ENCODE assay signal across 15 cellular contexts in the genomic region with DNA sequence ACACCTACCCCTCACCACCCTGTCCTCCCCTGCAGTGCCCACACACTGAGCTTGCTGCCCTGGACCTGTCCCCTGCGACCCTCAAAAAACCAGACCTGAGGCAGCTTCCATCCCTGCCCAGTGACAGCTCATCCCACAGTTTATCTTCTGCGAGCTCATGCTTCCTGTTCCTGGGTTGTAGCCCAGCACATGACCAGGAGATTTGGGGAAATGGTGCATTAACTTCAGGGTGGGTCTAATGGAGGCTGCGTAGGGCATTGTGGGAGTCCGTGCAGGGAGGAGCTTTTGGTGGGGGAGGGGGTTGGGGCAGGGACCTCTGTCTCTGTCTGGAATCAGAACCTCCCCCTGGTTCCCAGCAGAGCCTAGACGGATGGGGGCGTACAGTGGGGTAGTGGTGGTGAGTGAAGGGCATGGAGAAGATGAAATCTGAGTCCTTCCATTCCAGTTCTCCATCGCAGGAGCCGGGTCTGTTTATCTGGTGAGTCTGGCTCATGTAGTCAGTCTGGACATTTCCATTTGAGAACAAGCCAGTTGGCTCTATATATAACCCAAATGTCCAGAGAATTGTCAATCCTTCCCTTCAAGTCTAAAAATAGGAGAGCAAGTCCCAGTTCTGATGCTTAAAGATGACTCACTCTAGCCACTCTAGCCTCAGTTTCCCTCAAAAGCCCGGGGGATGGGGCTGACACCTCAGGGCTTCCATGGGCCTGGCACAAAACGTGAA.
DNase-seq lines count a peak whose midpoint lies in the region; ATAC-seq, FAIRE-seq and TF ChIP-seq lines count a peak whose summit lies in the region.
"Had no signal": no experiment of that assay in that cellular context is flagged by ENCODE, and none has a peak within 500 bp of the region (broad histone marks: within the 10 kb centered on the region; RNA-seq: fewer than 3 reads in every experiment).

No MANE protein-coding gene starts in this region.

- H3K27me3 ChIP-seq in K562 (ENCODE audit: control insufficient read depth in 2 of 2, insufficient read depth in 2 of 2, low read length in 2 of 2) = peaks cover 0 to 13% of the 10 kb centered on the region in 2 experiments; a peak in 2 of 5 replicates

- TF ChIP-seq POLR2A in K562 (conservative IDR thresholded peaks at IDR 0.05) = no peak

- CTCF ChIA-PET in K562 (lab: Yijun Ruan, JAX; ENCODE audit: low intra/inter-chr PET ratio) = no interaction called here

- no peaks in the 10 kb centered on the region for H3K79me2 ChIP-seq in K562 (ENCODE audit: control insufficient read depth, insufficient read depth, low read length)
- H3K79me2 ChIP-seq: parathyroid adenoma had no signal

- no peaks in the 10 kb centered on the region for H3K9me3 ChIP-seq in K562 (replicated peaks; ENCODE audit: control insufficient read depth, insufficient read depth, low read depth, low read length)

- BruUV-seq in K562 (replicated peaks; lab: Mats Ljungman, UMichigan) = no TSS peak

- H3K27ac ChIP-seq in K562 (ENCODE audit: extremely low read depth, low read depth, low read length) (no peak overlapping the region), temporal lobe (ENCODE audit: low read depth, low read length) (peak overlapping the region; percentile 54)
- H3K27ac ChIP-seq: parathyroid adenoma had no signal

- FAIRE-seq in K562 (lab: Jason Lieb, UNC) = no peak
- FAIRE-seq: G401.6 had no signal

- H3K4me1 ChIP-seq in K562 (replicated peaks in 1 of 2; ENCODE audit: control insufficient read depth in 2 of 2, insufficient read depth in 2 of 2, low read length in 2 of 2) = no peaks in the 10 kb centered on the region
- H3K4me1 ChIP-seq: parathyroid adenoma had no signal

- WGBS in K562 (ENCODE audit: insufficient coverage, low coverage, missing lambda C conversion rate) = 0% methylated on average over 5 of the region's 10 CpGs

- no peak for TF ChIP-seq RAD21 in K562 (CRISPR knock-in tag; conservative IDR thresholded peaks at IDR 0.05 in 1 of 2, IDR thresholded peaks at IDR 0.05 in 1 of 2)

- no peak for TF ChIP-seq EP300 in K562 (IDR thresholded peaks at IDR 0.05; ENCODE audit: low read length)

- no peaks in the 10 kb centered on the region for H3K36me3 ChIP-seq in K562 (ENCODE audit: control insufficient read depth, insufficient read depth, low read length)

- H2AFZ ChIP-seq in K562 (ENCODE audit: low read depth, low read length) = no peak overlapping the region
- H2AFZ ChIP-seq: parathyroid adenoma had no signal

- no peak for TF ChIP-seq CTCF in K562 (IDR thresholded peaks at IDR 0.05 in 2 of 3, conservative IDR thresholded peaks at IDR 0.05 in 1 of 3; ENCODE audit: insufficient read depth in 2 of 3, low read depth in 1 of 3, low read length in 3 of 3)

- no peaks in the 10 kb centered on the region for H3K9me1 ChIP-seq in K562 (ENCODE audit: control insufficient read depth, insufficient read depth, low read length)

- no peak overlapping the region; the same call in 1 of the 2 replicates for H3K4me2 ChIP-seq in K562 (ENCODE audit: insufficient read depth, low read length)

- ATAC-seq in K562 = no peak
- ATAC-seq: CD8-positive, alpha-beta T cell had no signal

- intact Hi-C loops in K562 (cut with micrococcal nuclease) = no loop called here

- in situ Hi-C loops in K562 (cut with MboI) = no loop called here

- H3K9ac ChIP-seq in K562 (ENCODE audit: insufficient read depth in 1 of 2, low read depth in 2 of 2, low read length in 2 of 2) = no peak overlapping the region
- H3K9ac ChIP-seq: parathyroid adenoma had no signal

- H3K4me3 ChIP-seq in K562 = no peak overlapping the region

- DNase-seq in MV-4-11 (lab: John Stamatoyannopoulos, UW) (peak; percentile 29), K562 (ENCODE audit: extremely low read depth in 1 of 4, low spot score in 3 of 4) (no peak), inferior parietal cortex (ENCODE audit: extremely low spot score) (peak; percentile 17), NCI-H2227 (lab: John Stamatoyannopoulos, UW; ENCODE audit: unreplicated experiment) (no peak), NCI-H1694 (lab: John Stamatoyannopoulos, UW) (no peak)
- DNase-seq in stimulated activated CD4-positive, alpha-beta T cell treated with anti-CD3 and anti-CD28 coated beads, Interleukin-4, amount 100 ng/mL, for 4 hours = no peak
- DNase-seq: activated CD4-positive, alpha-beta T cell treated with anti-CD3 and anti-CD28 coated beads for 4 hours; activated T-cell treated with anti-CD3 and anti-CD28 coated beads, Interleukin-2, amount 50 U/mL, for 1 hour; CD8-positive, alpha-beta T cell; NCI-H1048; NCI-H524 treated with DMSO at 0.1 percent for 48 hours; stimulated activated CD8-positive, alpha-beta memory T cell treated with anti-CD3 and anti-CD28 coated beads, Interleukin-4, amount 100 ng/mL, for 48 hours had no signal

- no peaks in the 10 kb centered on the region for H4K20me1 ChIP-seq in K562 (replicated peaks; ENCODE audit: control insufficient read depth, insufficient read depth, low read length)

- POLR2A ChIA-PET in K562 (lab: Yijun Ruan, JAX) = interaction anchor here (0.7 kb wide), 1 partner anchor 637 kb away, joined by 3 read pairs; no protein-coding TSS in a partner anchor

TF ChIP-seq in K562, 482 proteins besides CTCF, POLR2A, EP300 and RAD21:
- TF ChIP-seq SRF (CRISPR knock-in tag; IDR thresholded peaks at IDR 0.05) (no peak), ATF1 (CRISPR knock-in tag; IDR thresholded peaks at IDR 0.05) (no peak), ATF1 (tag; IDR thresholded peaks at IDR 0.05) (no peak), USF2 (CRISPR knock-in tag; IDR thresholded peaks at IDR 0.05) (0 out of 2 replicates have a peak, but pooled peaks have one; percentile 14)
- TF ChIP-seq, protein P1, sequence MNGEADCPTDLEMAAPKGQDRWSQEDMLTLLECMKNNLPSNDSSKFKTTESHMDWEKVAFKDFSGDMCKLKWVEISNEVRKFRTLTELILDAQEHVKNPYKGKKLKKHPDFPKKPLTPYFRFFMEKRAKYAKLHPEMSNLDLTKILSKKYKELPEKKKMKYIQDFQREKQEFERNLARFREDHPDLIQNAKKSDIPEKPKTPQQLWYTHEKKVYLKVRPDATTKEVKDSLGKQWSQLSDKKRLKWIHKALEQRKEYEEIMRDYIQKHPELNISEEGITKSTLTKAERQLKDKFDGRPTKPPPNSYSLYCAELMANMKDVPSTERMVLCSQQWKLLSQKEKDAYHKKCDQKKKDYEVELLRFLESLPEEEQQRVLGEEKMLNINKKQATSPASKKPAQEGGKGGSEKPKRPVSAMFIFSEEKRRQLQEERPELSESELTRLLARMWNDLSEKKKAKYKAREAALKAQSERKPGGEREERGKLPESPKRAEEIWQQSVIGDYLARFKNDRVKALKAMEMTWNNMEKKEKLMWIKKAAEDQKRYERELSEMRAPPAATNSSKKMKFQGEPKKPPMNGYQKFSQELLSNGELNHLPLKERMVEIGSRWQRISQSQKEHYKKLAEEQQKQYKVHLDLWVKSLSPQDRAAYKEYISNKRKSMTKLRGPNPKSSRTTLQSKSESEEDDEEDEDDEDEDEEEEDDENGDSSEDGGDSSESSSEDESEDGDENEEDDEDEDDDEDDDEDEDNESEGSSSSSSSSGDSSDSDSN (IDR thresholded peaks at IDR 0.05; ENCODE audit: borderline replicate concordance in 1 of 2, low read depth in 2 of 2, low read length in 2 of 2) = no peak
- TF ChIP-seq, protein P2, sequence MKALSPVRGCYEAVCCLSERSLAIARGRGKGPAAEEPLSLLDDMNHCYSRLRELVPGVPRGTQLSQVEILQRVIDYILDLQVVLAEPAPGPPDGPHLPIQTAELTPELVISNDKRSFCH (CRISPR knock-in tag; IDR thresholded peaks at IDR 0.05) = no peak
- TF ChIP-seq, protein P2 (tag; IDR thresholded peaks at IDR 0.05) = no peak
- TF ChIP-seq, protein P3, sequence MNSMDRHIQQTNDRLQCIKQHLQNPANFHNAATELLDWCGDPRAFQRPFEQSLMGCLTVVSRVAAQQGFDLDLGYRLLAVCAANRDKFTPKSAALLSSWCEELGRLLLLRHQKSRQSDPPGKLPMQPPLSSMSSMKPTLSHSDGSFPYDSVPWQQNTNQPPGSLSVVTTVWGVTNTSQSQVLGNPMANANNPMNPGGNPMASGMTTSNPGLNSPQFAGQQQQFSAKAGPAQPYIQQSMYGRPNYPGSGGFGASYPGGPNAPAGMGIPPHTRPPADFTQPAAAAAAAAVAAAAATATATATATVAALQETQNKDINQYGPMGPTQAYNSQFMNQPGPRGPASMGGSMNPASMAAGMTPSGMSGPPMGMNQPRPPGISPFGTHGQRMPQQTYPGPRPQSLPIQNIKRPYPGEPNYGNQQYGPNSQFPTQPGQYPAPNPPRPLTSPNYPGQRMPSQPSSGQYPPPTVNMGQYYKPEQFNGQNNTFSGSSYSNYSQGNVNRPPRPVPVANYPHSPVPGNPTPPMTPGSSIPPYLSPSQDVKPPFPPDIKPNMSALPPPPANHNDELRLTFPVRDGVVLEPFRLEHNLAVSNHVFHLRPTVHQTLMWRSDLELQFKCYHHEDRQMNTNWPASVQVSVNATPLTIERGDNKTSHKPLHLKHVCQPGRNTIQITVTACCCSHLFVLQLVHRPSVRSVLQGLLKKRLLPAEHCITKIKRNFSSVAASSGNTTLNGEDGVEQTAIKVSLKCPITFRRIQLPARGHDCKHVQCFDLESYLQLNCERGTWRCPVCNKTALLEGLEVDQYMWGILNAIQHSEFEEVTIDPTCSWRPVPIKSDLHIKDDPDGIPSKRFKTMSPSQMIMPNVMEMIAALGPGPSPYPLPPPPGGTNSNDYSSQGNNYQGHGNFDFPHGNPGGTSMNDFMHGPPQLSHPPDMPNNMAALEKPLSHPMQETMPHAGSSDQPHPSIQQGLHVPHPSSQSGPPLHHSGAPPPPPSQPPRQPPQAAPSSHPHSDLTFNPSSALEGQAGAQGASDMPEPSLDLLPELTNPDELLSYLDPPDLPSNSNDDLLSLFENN (IDR thresholded peaks at IDR 0.05; ENCODE audit: low read depth in 2 of 2, low read length in 2 of 2) = no peak

Comparison
In these comparisons a context has a peak if more than half of its experiments do, and no peak if none do; other contexts are left out.
1. DNase-seq: peak in MV-4-11 (single experiment) and inferior parietal cortex (single experiment); none in K562 (0 of 4), NCI-H2227 (single experiment), stimulated activated CD4-positive, alpha-beta T cell treated with anti-CD3 and anti-CD28 coated beads, Interleukin-4, amount 100 ng/mL, for 4 hours (0 of 2) and NCI-H1694 (single experiment).